Comparison of ENCODE assay signal across 21 cellular contexts in genomic region chr2:51650769-51651168, GRCh38.
A peak's percentile ranks its signal among the peaks of the same experiment; 100 is the strongest.
DNase-seq lines count a peak whose midpoint lies in the region; ATAC-seq and TF ChIP-seq lines count a peak whose summit lies in the region.
"Had no signal": no experiment of that assay in that cellular context is flagged by ENCODE, and none has a peak within 500 bp of the region (broad histone marks: within the 10 kb centered on the region; RNA-seq: fewer than 3 reads in every experiment).

No MANE protein-coding gene starts in this region.

- H3K4ac ChIP-seq in mesendoderm (ENCODE audit: low read depth, low read length): no peak overlapping the region

- no peak overlapping the region for H3K9ac ChIP-seq in OCI-LY3 (ENCODE audit: low read length)
- no peak overlapping the region for H3K9ac ChIP-seq in mesendoderm (ENCODE audit: low read length)

- no peak overlapping the region for H2AK5ac ChIP-seq in mesendoderm (ENCODE audit: low read length)

- H4K20me1 ChIP-seq in OCI-LY3 (ENCODE audit: insufficient read depth, low read length): no peaks in the 10 kb centered on the region

- H2BK15ac ChIP-seq in mesendoderm (replicated peaks; ENCODE audit: low read depth): no peak overlapping the region

- H3K79me2 ChIP-seq in OCI-LY3 (ENCODE audit: low read length): no peaks in the 10 kb centered on the region
- H3K79me2 ChIP-seq in mesendoderm (ENCODE audit: control insufficient read depth, insufficient read depth, low read length): no peaks in the 10 kb centered on the region

- H3K4me3 ChIP-seq in OCI-LY3 (ENCODE audit: low read length) (peak overlapping the region; percentile 13), mesendoderm (ENCODE audit: low read length) (no peak overlapping the region)
- H3K4me3 ChIP-seq: esophagus squamous epithelium, thoracic aorta had no signal

- no peak overlapping the region for H4K8ac ChIP-seq in mesendoderm (ENCODE audit: low read depth, low read length)

- H3K4me2 ChIP-seq in OCI-LY3 (ENCODE audit: low read length): peak overlapping the region; percentile 46
- H3K4me2 ChIP-seq in mesendoderm (ENCODE audit: low read length): no peak overlapping the region

- peak overlapping the region; percentile 8; the same call in 1 of the 2 replicates for H2AFZ ChIP-seq in OCI-LY3 (ENCODE audit: low read depth, low read length)

- H3K36me3 ChIP-seq in OCI-LY3 (replicated peaks; ENCODE audit: low read depth, low read length) (peaks cover 12% of the 10 kb centered on the region), mesendoderm (ENCODE audit: control insufficient read depth, insufficient read depth, low read length) (no peaks in the 10 kb centered on the region)
- H3K36me3 ChIP-seq: esophagus squamous epithelium, thoracic aorta had no signal

- H3K4me1 ChIP-seq in OCI-LY3 (ENCODE audit: low read length): peaks cover 25% of the 10 kb centered on the region
- no peaks in the 10 kb centered on the region for H3K4me1 ChIP-seq in mesendoderm (ENCODE audit: control insufficient read depth, low read depth, low read length)
- H3K4me1 ChIP-seq: Caco-2, esophagus squamous epithelium had no signal

- DNase-seq in T1000 (lab: John Stamatoyannopoulos, UW) (no peak), Right ventricle myocardium superior (no peak), mesendoderm (no peak), KG1 (lab: John Stamatoyannopoulos, UW) (no peak)
- DNase-seq: activated CD4-positive, alpha-beta memory T cell treated with anti-CD3 and anti-CD28 coated beads, Interleukin-2, amount 10 ng/mL, durations not matched to agents 7 days and 5 days; activated naive CD8-positive, alpha-beta T cell treated with anti-CD3 and anti-CD28 coated beads, Interleukin-2, amount 10 ng/mL, durations not matched to agents 7 days and 5 days; activated T-cell treated with anti-CD3 and anti-CD28 coated beads, Interleukin-2, amount 50 U/mL, for 72 hours; Caco-2; esophagus squamous epithelium; head of caudate nucleus; islet precursor cell; natural killer cell; NCI-H1048; NCI-H748 treated with DMSO at 0.1 percent for 48 hours; small intestine had no signal

- no peaks in the 10 kb centered on the region for H3K27me3 ChIP-seq in OCI-LY3 (ENCODE audit: low read depth, low read length)
- no peaks in the 10 kb centered on the region for H3K27me3 ChIP-seq in mesendoderm (ENCODE audit: insufficient read depth, low read length, poor library complexity)
- H3K27me3 ChIP-seq: esophagus squamous epithelium had no signal

- H3K9me3 ChIP-seq in OCI-LY3 (ENCODE audit: insufficient read depth, low read length): no peaks in the 10 kb centered on the region
- H3K9me3 ChIP-seq: Caco-2, esophagus squamous epithelium, thoracic aorta had no signal

- H3K18ac ChIP-seq in mesendoderm (ENCODE audit: low read length): no peak overlapping the region

- H2BK5ac ChIP-seq in mesendoderm (ENCODE audit: low read length): no peak overlapping the region

- peak; percentile 67 for ATAC-seq in GM18907 (IDR thresholded peaks at IDR 0.05; ENCODE audit: unreplicated experiment)
- peak; percentile 85 for ATAC-seq in GM21619 (IDR thresholded peaks at IDR 0.05; ENCODE audit: unreplicated experiment)
- ATAC-seq in HG03175 (IDR thresholded peaks at IDR 0.05; ENCODE audit: unreplicated experiment): peak; percentile 75
- no peak for ATAC-seq in Right ventricle myocardium superior (ENCODE audit: poor library complexity)
- ATAC-seq: activated T-cell treated with anti-CD3 and anti-CD28 coated beads, Interleukin-2, amount 50 U/mL, for 72 hours; natural killer cell; SK-N-SH treated with all-trans-retinoic acid at 6 μM for 48 hours had no signal

- intact Hi-C loops in Right ventricle myocardium superior (cut with DNase I): no loop called here

- no peak for TF ChIP-seq CTCF in OCI-LY3 (IDR thresholded peaks at IDR 0.05; ENCODE audit: low read depth, low read length)

- no peak overlapping the region for H3K23ac ChIP-seq in mesendoderm (ENCODE audit: low read length)

- H3K79me1 ChIP-seq in mesendoderm (ENCODE audit: low read length): no peaks in the 10 kb centered on the region

- no peak overlapping the region for H2BK120ac ChIP-seq in mesendoderm (ENCODE audit: low read depth, low read length)

- peak overlapping the region; percentile 69 for H3K27ac ChIP-seq in OCI-LY3 (ENCODE audit: low read length)
- H3K27ac ChIP-seq in mesendoderm (ENCODE audit: low read depth, low read length): no peak overlapping the region
- H3K27ac ChIP-seq: esophagus squamous epithelium, thoracic aorta had no signal

- H4K5ac ChIP-seq in mesendoderm (ENCODE audit: low read length): no peak overlapping the region

- no peak overlapping the region for H3K56ac ChIP-seq in mesendoderm (ENCODE audit: low read length)
